In genomic region chr2:60148717-60149116, GRCh38 we compare ENCODE assay signal across 23 cellular contexts.
DNase-seq lines count a peak whose midpoint lies in the region; ATAC-seq and TF ChIP-seq lines count a peak whose summit lies in the region.
"Had no signal": no experiment of that assay in that cellular context is flagged by ENCODE, and none has a peak within 500 bp of the region (broad histone marks: within the 10 kb centered on the region; RNA-seq: fewer than 3 reads in every experiment).

No MANE protein-coding gene starts in this region.

- H3K4me1 ChIP-seq in prostate gland (replicated peaks): no peaks in the 10 kb centered on the region
- H3K4me1 ChIP-seq: gastroesophageal sphincter, pancreas, right lobe of liver, testis had no signal

- intact Hi-C loops in prostate gland (cut with DNase I): no loop called here

- H3K27me3 ChIP-seq in HL-60 (ENCODE audit: insufficient read depth, poor library complexity, severe bottlenecking): no peaks in the 10 kb centered on the region
- H3K27me3 ChIP-seq in prostate gland (replicated peaks; ENCODE audit: insufficient read depth): no peaks in the 10 kb centered on the region
- H3K27me3 ChIP-seq: gastroesophageal sphincter, pancreas, right lobe of liver, testis had no signal

- DNase-seq in CD1c-positive myeloid dendritic cell (ENCODE audit: extremely low spot score) (peak; percentile 5), HL-60 (ENCODE audit: low read depth in 1 of 2, low spot score in 1 of 2) (peak in 1 of 2 experiments; percentile 68), UCSD-AML1 (lab: John Stamatoyannopoulos, UW; ENCODE audit: unreplicated experiment) (peak; percentile 68), NCI-H1694 (lab: John Stamatoyannopoulos, UW) (no peak), prostate gland (ENCODE audit: low spot score) (no peak)
- DNase-seq: activated CD4-positive, alpha-beta T cell treated with anti-CD3 and anti-CD28 coated beads, Interleukin-2, amount 50 U/mL, for 48 hours; activated naive CD8-positive, alpha-beta T cell treated with anti-CD3 and anti-CD28 coated beads for 36 hours; activated T-cell treated with anti-CD3 and anti-CD28 coated beads, Interleukin-2, amount 50 U/mL, for 1 hour; CD4-positive, alpha-beta T cell; DMS 273 treated with DMSO at 0.1 percent for 48 hours; effector CD4-positive, alpha-beta T cell; mesenchymal stem cell; NCI-H1436 treated with DMSO at 0.1 percent for 48 hours; pancreas; PC-3; right lobe of liver; SHP77 treated with DMSO at 0.1 percent for 48 hours; T-helper 1 cell; testis had no signal

- H3K27ac ChIP-seq in HL-60 (replicated peaks): peak overlapping the region; percentile 49
- no peak overlapping the region for H3K27ac ChIP-seq in prostate gland
- H3K27ac ChIP-seq: gastroesophageal sphincter, pancreas, right lobe of liver, testis had no signal

- H3K4me3 ChIP-seq in HL-60 (replicated peaks; ENCODE audit: insufficient read depth, low read length) (no peak overlapping the region), prostate gland (no peak overlapping the region)
- H3K4me3 ChIP-seq: gastroesophageal sphincter, pancreas, right lobe of liver, testis had no signal

- no peaks in the 10 kb centered on the region for H3K9me3 ChIP-seq in prostate gland
- H3K9me3 ChIP-seq: right lobe of liver, testis had no signal

- 87% methylated on average over 4 of the region's 4 CpGs for WGBS in prostate gland

- TF ChIP-seq POLR2A in prostate gland (IDR thresholded peaks at IDR 0.05): no peak

- H3K36me3 ChIP-seq in prostate gland: no peaks in the 10 kb centered on the region
- H3K36me3 ChIP-seq: gastroesophageal sphincter, pancreas, right lobe of liver had no signal

- no peak for TF ChIP-seq CTCF in HL-60 (IDR thresholded peaks at IDR 0.05; ENCODE audit: insufficient read depth, low read length)
- no peak for TF ChIP-seq CTCF in prostate gland (IDR thresholded peaks at IDR 0.05)

- peak; percentile 61 for ATAC-seq in GM19043 (IDR thresholded peaks at IDR 0.05; ENCODE audit: low read depth, unreplicated experiment)
- no peak for ATAC-seq in HG03565 (IDR thresholded peaks at IDR 0.05; ENCODE audit: unreplicated experiment)
- ATAC-seq: gastroesophageal sphincter; natural killer cell treated with Interleukin-12 subunit alpha and Interleukin-12 subunit beta and Interleukin-15 and Interleukin-18, amount 100 ng/mL, for 72 hours; pancreas; PC-3; right lobe of liver had no signal

Comparison
In these comparisons a context has a peak if more than half of its experiments do, and no peak if none do; other contexts are left out.
1. DNase-seq: peak in CD1c-positive myeloid dendritic cell (single experiment) and UCSD-AML1 (single experiment); none in NCI-H1694 (single experiment) and prostate gland (single experiment).